ENCODE assay signal across 1 cellular context in the genomic region with DNA sequence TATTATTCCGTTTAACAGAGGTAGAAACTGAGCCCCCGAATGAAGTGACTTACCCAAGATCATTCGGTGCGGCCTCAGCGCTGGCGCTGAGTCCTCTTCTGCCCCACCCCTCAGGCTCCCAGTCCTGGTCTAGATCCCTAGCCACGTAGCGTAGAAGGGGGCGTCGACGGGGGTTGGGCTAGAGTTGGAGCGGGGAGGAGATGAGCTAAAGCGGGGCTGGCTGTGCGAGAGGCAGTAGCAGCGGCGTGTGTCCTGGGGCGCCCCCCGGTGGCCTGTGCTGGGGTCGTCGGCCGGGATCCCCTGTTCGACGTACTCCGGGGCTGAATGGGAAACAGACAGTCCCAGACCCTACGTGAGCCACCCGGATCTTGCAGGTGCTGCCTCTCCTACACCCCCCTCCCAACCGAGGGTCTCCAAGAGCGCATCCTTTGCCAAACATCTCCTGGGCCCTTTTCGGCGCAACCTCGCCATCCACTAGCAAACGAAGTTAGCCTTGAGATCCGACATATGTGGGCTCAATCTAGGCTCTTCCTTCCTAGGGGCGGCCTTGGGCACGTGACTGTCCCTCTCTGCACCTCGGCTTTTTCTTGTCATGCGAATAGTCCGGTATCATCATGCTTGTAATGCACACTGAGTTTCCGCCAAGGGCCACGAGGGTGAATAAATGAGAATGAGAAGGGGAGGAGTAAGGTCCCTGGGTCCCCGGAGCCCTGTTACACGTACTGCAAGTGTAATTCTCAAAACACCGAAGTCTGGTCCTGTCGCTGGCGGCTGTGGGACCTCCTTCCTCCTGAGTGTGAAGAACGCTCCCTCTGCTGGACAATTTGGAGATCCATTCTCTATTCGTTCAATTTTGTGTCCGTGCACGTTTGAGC.
TF ChIP-seq lines count a peak whose summit lies in the region.

No MANE protein-coding gene starts in this region.

TF ChIP-seq in SK-N-SH treated with all-trans-retinoic acid at 6 μM for 48 hours, 23 proteins besides CTCF, POLR2A, EP300 and RAD21 (continued from another document):
- no peak for TF ChIP-seq POU6F1 (CRISPR knock-in tag; IDR thresholded peaks at IDR 0.05; ENCODE audit: borderline replicate concordance, low read depth)
- no peak for TF ChIP-seq ZFP30 (CRISPR knock-in tag; IDR thresholded peaks at IDR 0.05)
